ENCODE assay signal across 31 cellular contexts in genomic region chr5:33198816-33199215, GRCh38.
"Had no signal": no experiment of that assay in that cellular context is flagged by ENCODE, and none has a peak within 500 bp of the region (broad histone marks: within the 10 kb centered on the region; RNA-seq: fewer than 3 reads in every experiment).

No MANE protein-coding gene starts in this region.

- H3K4me3 ChIP-seq: body of pancreas, cardiac muscle cell, colonic mucosa, heart left ventricle had no signal

- H3K27me3 ChIP-seq: body of pancreas, cardiac muscle cell, colonic mucosa, heart left ventricle had no signal

- H3K9me3 Mint-ChIP-seq: T-helper 2 cell treated with Interferon-gamma antibody and Interleukin-4, amounts not matched to agents 5 μg/mL and 100 μg/mL, for 36 hours had no signal

- H3K9me3 ChIP-seq: body of pancreas, colonic mucosa had no signal

- H3K4me1 ChIP-seq: body of pancreas, colonic mucosa, heart left ventricle had no signal

- H3K27ac Mint-ChIP-seq: activated B cell treated with CpG ODN at 0.5 μM for 24 hours; activated CD8-positive, alpha-beta T cell treated with anti-CD3 and anti-CD28 coated beads for 36 hours; activated naive CD8-positive, alpha-beta T cell; activated T-helper 17 cell treated with anti-CD3 and anti-CD28 coated beads, Interleukin-2, amount 50 U/mL, for 72 hours; T-helper 17 cell; T-helper 2 cell treated with Interferon-gamma antibody and Interleukin-4, amounts not matched to agents 5 μg/mL and 100 μg/mL, for 36 hours had no signal

- ATAC-seq: activated CD4-positive, CD25-positive, alpha-beta regulatory T cell treated with anti-CD3 and anti-CD28 coated beads, Interleukin-2, amount 50 U/mL, for 24 hours; activated CD8-positive, alpha-beta T cell treated with anti-CD3 and anti-CD28 coated beads for 36 hours; activated T-cell treated with anti-CD3 and anti-CD28 coated beads, Interleukin-2, amount 50 U/mL, for 4 hours; activated T-helper 17 cell treated with anti-CD3 and anti-CD28 coated beads, Interleukin-2, amount 50 U/mL, for 72 hours; body of pancreas; esophagus mucosa; heart left ventricle; T-helper 17 cell had no signal

- H3K36me3 Mint-ChIP-seq: activated naive CD8-positive, alpha-beta T cell had no signal

- H3K4me1 Mint-ChIP-seq: activated B cell treated with CpG ODN at 0.5 μM for 24 hours; activated T-helper 17 cell treated with anti-CD3 and anti-CD28 coated beads, Interleukin-2, amount 50 U/mL, for 72 hours; T-helper 17 cell had no signal

- H3K36me3 ChIP-seq: cardiac muscle cell, colonic mucosa, heart left ventricle, WERI-Rb-1 had no signal

- DNase-seq: activated B cell treated with CpG ODN at 0.5 μM for 24 hours; activated CD4-positive, alpha-beta T cell treated with anti-CD3 and anti-CD28 coated beads for 48 hours; activated CD4-positive, alpha-beta T cell treated with anti-CD3 and anti-CD28 coated beads, Interleukin-2, amount 50 U/mL, for 1 hour; activated CD4-positive, alpha-beta T cell treated with anti-CD3 and anti-CD28 coated beads, Interleukin-2, amount 50 U/mL, for 48 hours; activated CD8-positive, alpha-beta memory T cell treated with anti-CD3 and anti-CD28 coated beads for 24 hours; activated CD8-positive, alpha-beta T cell treated with anti-CD3 and anti-CD28 coated beads for 36 hours; activated effector memory CD4-positive, alpha-beta T cell treated with Interleukin-2 at 50 U/mL for 16 hours; activated gamma-delta T cell treated with Interleukin-2 at 50 U/mL for 16 hours; activated naive CD4-positive, alpha-beta T cell treated with anti-CD3 and anti-CD28 coated beads, Interleukin-2, amount 50 U/mL, for 16 hours; activated naive CD4-positive, alpha-beta T cell treated with Interleukin-2 at 50 U/mL for 16 hours; activated T-cell treated with anti-CD3 and anti-CD28 coated beads, Interleukin-2, amount 50 U/mL, for 4 hours; amygdala; aorta; body of pancreas; central memory CD4-positive, alpha-beta T cell; cerebellar nuclear complex; colonic mucosa; effector CD8-positive, alpha-beta T cell; foreskin fibroblast; glutamatergic neuron; heart left ventricle; hypothalamus; T-helper 17 cell; T1000; WERI-Rb-1 had no signal

- H3K4me3 Mint-ChIP-seq: activated B cell treated with CpG ODN at 0.5 μM for 24 hours; activated CD8-positive, alpha-beta T cell treated with anti-CD3 and anti-CD28 coated beads for 36 hours; activated naive CD8-positive, alpha-beta T cell; activated T-cell treated with anti-CD3 and anti-CD28 coated beads, Interleukin-2, amount 50 U/mL, for 4 hours; activated T-helper 17 cell treated with anti-CD3 and anti-CD28 coated beads, Interleukin-2, amount 50 U/mL, for 72 hours; T-helper 17 cell; T-helper 2 cell treated with Interferon-gamma antibody and Interleukin-4, amounts not matched to agents 5 μg/mL and 100 μg/mL, for 36 hours had no signal

- H3K27me3 Mint-ChIP-seq: activated B cell treated with CpG ODN at 0.5 μM for 24 hours; activated CD8-positive, alpha-beta T cell treated with anti-CD3 and anti-CD28 coated beads for 36 hours; activated naive CD8-positive, alpha-beta T cell; activated T-helper 17 cell treated with anti-CD3 and anti-CD28 coated beads, Interleukin-2, amount 50 U/mL, for 72 hours; T-helper 17 cell had no signal

- H3K27ac ChIP-seq: body of pancreas, cardiac muscle cell, colonic mucosa, heart left ventricle, WERI-Rb-1 had no signal
